Comparison of ENCODE assay signal across 2 cellular contexts in the genomic region with DNA sequence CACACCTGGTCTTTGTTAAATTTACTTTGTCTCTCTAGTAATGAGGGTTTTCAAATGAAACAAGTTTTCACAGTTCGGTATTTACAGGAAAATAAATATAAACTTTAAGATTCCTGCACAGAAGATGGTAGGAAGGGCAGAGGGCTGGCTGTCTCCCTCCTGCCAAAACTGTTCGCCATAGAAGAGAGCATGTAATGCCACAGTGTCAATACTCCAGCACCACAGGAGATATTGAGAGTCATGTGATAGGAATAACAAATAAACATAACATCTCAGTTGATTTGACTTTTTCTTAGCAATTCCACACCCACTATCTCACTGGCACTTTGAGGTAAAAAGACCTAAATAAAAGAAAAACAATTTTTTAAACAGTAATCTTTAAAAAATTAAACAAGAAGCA.
TF ChIP-seq lines count a peak whose summit lies in the region.

No MANE protein-coding gene starts in this region.

TF ChIP-seq in A549, 52 proteins besides CTCF, POLR2A, EP300 and RAD21 (continued from another document):
- TF ChIP-seq, protein P1, sequence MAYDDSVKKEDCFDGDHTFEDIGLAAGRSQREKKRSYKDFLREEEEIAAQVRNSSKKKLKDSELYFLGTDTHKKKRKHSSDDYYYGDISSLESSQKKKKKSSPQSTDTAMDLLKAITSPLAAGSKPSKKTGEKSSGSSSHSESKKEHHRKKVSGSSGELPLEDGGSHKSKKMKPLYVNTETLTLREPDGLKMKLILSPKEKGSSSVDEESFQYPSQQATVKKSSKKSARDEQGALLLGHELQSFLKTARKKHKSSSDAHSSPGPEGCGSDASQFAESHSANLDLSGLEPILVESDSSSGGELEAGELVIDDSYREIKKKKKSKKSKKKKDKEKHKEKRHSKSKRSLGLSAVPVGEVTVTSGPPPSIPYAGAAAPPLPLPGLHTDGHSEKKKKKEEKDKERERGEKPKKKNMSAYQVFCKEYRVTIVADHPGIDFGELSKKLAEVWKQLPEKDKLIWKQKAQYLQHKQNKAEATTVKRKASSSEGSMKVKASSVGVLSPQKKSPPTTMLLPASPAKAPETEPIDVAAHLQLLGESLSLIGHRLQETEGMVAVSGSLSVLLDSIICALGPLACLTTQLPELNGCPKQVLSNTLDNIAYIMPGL (CRISPR knock-in tag; IDR thresholded peaks at IDR 0.05; ENCODE audit: borderline replicate concordance), result no peak

TF ChIP-seq in GM23338, 12 proteins besides CTCF, POLR2A, EP300 and RAD21 (continued from another document):
- TF ChIP-seq, protein P2, sequence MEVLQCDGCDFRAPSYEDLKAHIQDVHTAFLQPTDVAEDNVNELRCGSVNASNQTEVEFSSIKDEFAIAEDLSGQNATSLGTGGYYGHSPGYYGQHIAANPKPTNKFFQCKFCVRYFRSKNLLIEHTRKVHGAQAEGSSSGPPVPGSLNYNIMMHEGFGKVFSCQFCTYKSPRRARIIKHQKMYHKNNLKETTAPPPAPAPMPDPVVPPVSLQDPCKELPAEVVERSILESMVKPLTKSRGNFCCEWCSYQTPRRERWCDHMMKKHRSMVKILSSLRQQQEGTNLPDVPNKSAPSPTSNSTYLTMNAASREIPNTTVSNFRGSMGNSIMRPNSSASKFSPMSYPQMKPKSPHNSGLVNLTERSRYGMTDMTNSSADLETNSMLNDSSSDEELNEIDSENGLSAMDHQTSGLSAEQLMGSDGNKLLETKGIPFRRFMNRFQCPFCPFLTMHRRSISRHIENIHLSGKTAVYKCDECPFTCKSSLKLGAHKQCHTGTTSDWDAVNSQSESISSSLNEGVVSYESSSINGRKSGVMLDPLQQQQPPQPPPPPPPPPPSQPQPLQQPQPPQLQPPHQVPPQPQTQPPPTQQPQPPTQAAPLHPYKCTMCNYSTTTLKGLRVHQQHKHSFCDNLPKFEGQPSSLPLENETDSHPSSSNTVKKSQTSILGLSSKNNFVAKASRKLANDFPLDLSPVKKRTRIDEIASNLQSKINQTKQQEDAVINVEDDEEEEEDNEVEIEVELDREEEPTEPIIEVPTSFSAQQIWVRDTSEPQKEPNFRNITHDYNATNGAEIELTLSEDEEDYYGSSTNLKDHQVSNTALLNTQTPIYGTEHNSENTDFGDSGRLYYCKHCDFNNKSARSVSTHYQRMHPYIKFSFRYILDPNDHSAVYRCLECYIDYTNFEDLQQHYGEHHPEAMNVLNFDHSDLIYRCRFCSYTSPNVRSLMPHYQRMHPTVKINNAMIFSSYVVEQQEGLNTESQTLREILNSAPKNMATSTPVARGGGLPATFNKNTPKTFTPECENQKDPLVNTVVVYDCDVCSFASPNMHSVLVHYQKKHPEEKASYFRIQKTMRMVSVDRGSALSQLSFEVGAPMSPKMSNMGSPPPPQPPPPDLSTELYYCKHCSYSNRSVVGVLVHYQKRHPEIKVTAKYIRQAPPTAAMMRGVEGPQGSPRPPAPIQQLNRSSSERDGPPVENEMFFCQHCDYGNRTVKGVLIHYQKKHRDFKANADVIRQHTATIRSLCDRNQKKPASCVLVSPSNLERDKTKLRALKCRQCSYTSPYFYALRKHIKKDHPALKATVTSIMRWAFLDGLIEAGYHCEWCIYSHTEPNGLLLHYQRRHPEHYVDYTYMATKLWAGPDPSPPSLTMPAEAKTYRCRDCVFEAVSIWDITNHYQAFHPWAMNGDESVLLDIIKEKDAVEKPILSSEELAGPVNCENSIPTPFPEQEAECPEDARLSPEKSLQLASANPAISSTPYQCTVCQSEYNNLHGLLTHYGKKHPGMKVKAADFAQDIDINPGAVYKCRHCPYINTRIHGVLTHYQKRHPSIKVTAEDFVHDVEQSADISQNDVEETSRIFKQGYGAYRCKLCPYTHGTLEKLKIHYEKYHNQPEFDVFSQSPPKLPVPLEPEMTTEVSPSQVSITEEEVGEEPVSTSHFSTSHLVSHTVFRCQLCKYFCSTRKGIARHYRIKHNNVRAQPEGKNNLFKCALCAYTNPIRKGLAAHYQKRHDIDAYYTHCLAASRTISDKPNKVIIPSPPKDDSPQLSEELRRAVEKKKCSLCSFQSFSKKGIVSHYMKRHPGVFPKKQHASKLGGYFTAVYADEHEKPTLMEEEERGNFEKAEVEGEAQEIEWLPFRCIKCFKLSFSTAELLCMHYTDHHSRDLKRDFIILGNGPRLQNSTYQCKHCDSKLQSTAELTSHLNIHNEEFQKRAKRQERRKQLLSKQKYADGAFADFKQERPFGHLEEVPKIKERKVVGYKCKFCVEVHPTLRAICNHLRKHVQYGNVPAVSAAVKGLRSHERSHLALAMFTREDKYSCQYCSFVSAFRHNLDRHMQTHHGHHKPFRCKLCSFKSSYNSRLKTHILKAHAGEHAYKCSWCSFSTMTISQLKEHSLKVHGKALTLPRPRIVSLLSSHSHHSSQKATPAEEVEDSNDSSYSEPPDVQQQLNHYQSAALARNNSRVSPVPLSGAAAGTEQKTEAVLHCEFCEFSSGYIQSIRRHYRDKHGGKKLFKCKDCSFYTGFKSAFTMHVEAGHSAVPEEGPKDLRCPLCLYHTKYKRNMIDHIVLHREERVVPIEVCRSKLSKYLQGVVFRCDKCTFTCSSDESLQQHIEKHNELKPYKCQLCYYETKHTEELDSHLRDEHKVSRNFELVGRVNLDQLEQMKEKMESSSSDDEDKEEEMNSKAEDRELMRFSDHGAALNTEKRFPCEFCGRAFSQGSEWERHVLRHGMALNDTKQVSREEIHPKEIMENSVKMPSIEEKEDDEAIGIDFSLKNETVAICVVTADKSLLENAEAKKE (CRISPR knock-in tag; IDR thresholded peaks at IDR 0.05), result no peak
- no peak for TF ChIP-seq ZNF114 (CRISPR knock-in tag; IDR thresholded peaks at IDR 0.05)
